ENCODE assay signal across 15 cellular contexts in genomic region chr12:78703820-78704525, GRCh38.
DNase-seq lines count a peak whose midpoint lies in the region; ATAC-seq and TF ChIP-seq lines count a peak whose summit lies in the region.
"Had no signal": no experiment of that assay in that cellular context is flagged by ENCODE, and none has a peak within 500 bp of the region (broad histone marks: within the 10 kb centered on the region; RNA-seq: fewer than 3 reads in every experiment).

No MANE protein-coding gene starts in this region.

- no peak overlapping the region for H2BK15ac ChIP-seq in neuronal stem cell (ENCODE audit: low read length)

- H3K4ac ChIP-seq in neuronal stem cell (ENCODE audit: low read length) = no peak overlapping the region

- no peak overlapping the region for H3K23ac ChIP-seq in neuronal stem cell (ENCODE audit: low read depth, low read length, poor library complexity)

- H3K27me3 ChIP-seq in mammary epithelial cell (ENCODE audit: insufficient read depth, low read length) (no peaks in the 10 kb centered on the region), neuronal stem cell (ENCODE audit: control insufficient read depth in 3 of 3, insufficient read depth in 3 of 3, low read depth in 1 of 3, low read length in 3 of 3) (no peaks in the 10 kb centered on the region)
- H3K27me3 ChIP-seq: upper lobe of left lung had no signal

- no peak overlapping the region for H3K4me3 ChIP-seq in AG10803 (ENCODE audit: low read length)
- no peak overlapping the region for H3K4me3 ChIP-seq in mammary epithelial cell (replicated peaks in 1 of 3; ENCODE audit: insufficient read depth in 1 of 3, low read depth in 2 of 3, low read length in 3 of 3)
- no peak overlapping the region for H3K4me3 ChIP-seq in neuronal stem cell (ENCODE audit: low read length in 2 of 2)
- H3K4me3 ChIP-seq: upper lobe of left lung had no signal

- CTCF ChIA-PET in mammary epithelial cell (lab: Charles Lee; ENCODE audit: low non-redundant PET) (interaction anchor here (0.6 kb wide), 1 partner anchor 139 kb away, joined by 5 read pairs; no protein-coding TSS in a partner anchor), WTC11 (lab: Charles Lee) (no interaction called here)

- H3K4me3 Mint-ChIP-seq in WTC11 = no peak overlapping the region
- H3K4me3 Mint-ChIP-seq: activated CD4-positive, alpha-beta T cell treated with anti-CD3 and anti-CD28 coated beads, Interleukin-2, amount 10 ng/mL, durations not matched to agents 7 days and 5 days; CD4-positive, alpha-beta T cell; dendritic cell treated with granulocyte-macrophage colony-stimulating factor and Interleukin-4, amounts not matched to agents 40 ng/mL and 50 ng/mL, for 4 days; H9 had no signal

- POLR2A ChIA-PET in WTC11 (lab: Charles Lee) = no interaction called here

- H3K4me1 ChIP-seq in mammary epithelial cell (ENCODE audit: insufficient read depth, low read length) = peaks cover 17% of the 10 kb centered on the region
- no peaks in the 10 kb centered on the region for H3K4me1 ChIP-seq in neuronal stem cell (ENCODE audit: control insufficient read depth in 2 of 2, insufficient read depth in 1 of 2, low read depth in 1 of 2, low read length in 2 of 2)
- H3K4me1 ChIP-seq: upper lobe of left lung had no signal

- TSS peak; percentile 74 for BruUV-seq in mammary epithelial cell (replicated peaks; lab: Mats Ljungman, UMichigan)

- intact Hi-C loops in mammary epithelial cell (cut with micrococcal nuclease) = loop anchor here (5.0 kb wide), 1 partner anchor 158 kb away; the partner anchor contains the start of gene SYT1

- 0% methylated on average over 3 of the region's 3 CpGs for WGBS in mammary epithelial cell (ENCODE audit: low coverage, missing lambda C conversion rate)
- no CpG with 5 or more reads among the region's 3 CpGs for WGBS in neuronal stem cell (ENCODE audit: extremely low coverage in 2 of 2, insufficient read length in 2 of 2, insufficient replicate concordance in 1 of 2), 2 donors

- H3K27ac Mint-ChIP-seq in WTC11 = no peak overlapping the region
- H3K27ac Mint-ChIP-seq: activated CD4-positive, alpha-beta T cell treated with anti-CD3 and anti-CD28 coated beads, Interleukin-2, amount 10 ng/mL, durations not matched to agents 7 days and 5 days; CD4-positive, alpha-beta T cell; dendritic cell treated with granulocyte-macrophage colony-stimulating factor and Interleukin-4, amounts not matched to agents 40 ng/mL and 50 ng/mL, for 4 days; H9 had no signal

- H3K27ac ChIP-seq in mammary epithelial cell (ENCODE audit: insufficient read depth, low read depth, low read length) (peak overlapping the region; percentile 80), neuronal stem cell (replicated peaks; ENCODE audit: low read length) (no peak overlapping the region)
- H3K27ac ChIP-seq: upper lobe of left lung had no signal

- no peaks in the 10 kb centered on the region for H3K36me3 Mint-ChIP-seq in WTC11

- H4K8ac ChIP-seq in neuronal stem cell (ENCODE audit: low read depth, low read length) = no peak overlapping the region

- H2AK5ac ChIP-seq in neuronal stem cell (ENCODE audit: low read depth, low read length) = no peak overlapping the region

- no peaks in the 10 kb centered on the region for H3K79me1 ChIP-seq in neuronal stem cell (ENCODE audit: low read depth, low read length)

- no peak overlapping the region for H2BK5ac ChIP-seq in neuronal stem cell (ENCODE audit: low read length)

- H3K18ac ChIP-seq in neuronal stem cell (ENCODE audit: low read length) = no peak overlapping the region

- TF ChIP-seq CTCF in AG10803 (conservative IDR thresholded peaks at IDR 0.05; ENCODE audit: low read length) = no peak
- TF ChIP-seq CTCF in mammary epithelial cell (conservative IDR thresholded peaks at IDR 0.05 in 1 of 2, IDR thresholded peaks at IDR 0.05 in 1 of 2; ENCODE audit: extremely low read depth in 1 of 2, insufficient read depth in 1 of 2, low read depth in 1 of 2, low read length in 2 of 2) = no peak
- TF ChIP-seq CTCF in WTC11 (IDR thresholded peaks at IDR 0.05) = no peak

- no peak overlapping the region for H4K91ac ChIP-seq in neuronal stem cell (ENCODE audit: low read depth, low read length, poor library complexity)

- DNase-seq in AG10803 (ENCODE audit: low read depth) (peak; percentile 82), LoVo (ENCODE audit: low spot score) (peak; percentile 28), mammary epithelial cell (peak; percentile 81), kidney glomerular epithelial cell (lab: John Stamatoyannopoulos, UW) (peak; percentile 96), WTC11 (ENCODE audit: low spot score) (no peak), neuronal stem cell (ENCODE audit: low spot score) (no peak), OCI-M2 (lab: John Stamatoyannopoulos, UW; ENCODE audit: unreplicated experiment) (no peak)
- DNase-seq in activated CD4-positive, alpha-beta T cell treated with anti-CD3 and anti-CD28 coated beads, Interleukin-2, amount 50 U/mL, for 1 hour = no peak
- DNase-seq: activated CD4-positive, alpha-beta T cell treated with anti-CD3 and anti-CD28 coated beads, Interleukin-2, amount 10 ng/mL, durations not matched to agents 7 days and 5 days; activated gamma-delta T cell; CD4-positive, alpha-beta T cell; H9; NCI-H446 had no signal

- H4K20me1 ChIP-seq in mammary epithelial cell (ENCODE audit: insufficient read depth, low read length) = no peaks in the 10 kb centered on the region

- H3K14ac ChIP-seq in neuronal stem cell (ENCODE audit: low read length) = no peak overlapping the region

- no peaks in the 10 kb centered on the region for H3K9me3 Mint-ChIP-seq in WTC11
- H3K9me3 Mint-ChIP-seq: dendritic cell treated with granulocyte-macrophage colony-stimulating factor and Interleukin-4, amounts not matched to agents 40 ng/mL and 50 ng/mL, for 4 days; H9 had no signal

- no peak for ATAC-seq in WTC11

- H3K9me3 ChIP-seq in mammary epithelial cell (replicated peaks; ENCODE audit: insufficient read depth, low read length) (no peaks in the 10 kb centered on the region), neuronal stem cell (replicated peaks in 1 of 2; ENCODE audit: control insufficient read depth in 2 of 2, insufficient read depth in 1 of 2, low read depth in 1 of 2, low read length in 2 of 2) (no peaks in the 10 kb centered on the region)
- H3K9me3 ChIP-seq: upper lobe of left lung had no signal

- peak overlapping the region; percentile 20 for H2AFZ ChIP-seq in mammary epithelial cell (ENCODE audit: low read depth, low read length)
- no peak overlapping the region for H2AFZ ChIP-seq in neuronal stem cell (ENCODE audit: low read length)

- H2BK12ac ChIP-seq in neuronal stem cell (ENCODE audit: low read length) = no peak overlapping the region

- no peak overlapping the region for H3K9ac ChIP-seq in mammary epithelial cell (ENCODE audit: insufficient read depth, low read length)
- no peak overlapping the region for H3K9ac ChIP-seq in neuronal stem cell (ENCODE audit: low read depth, low read length, poor library complexity)

- H3K36me3 ChIP-seq in mammary epithelial cell (ENCODE audit: insufficient read depth, low read length) = no peaks in the 10 kb centered on the region
- H3K36me3 ChIP-seq in neuronal stem cell (replicated peaks in 1 of 2; ENCODE audit: control insufficient read depth in 2 of 2, insufficient read depth in 2 of 2, low read length in 2 of 2) = no peaks in the 10 kb centered on the region
- H3K36me3 ChIP-seq: upper lobe of left lung had no signal

- in situ Hi-C loops in mammary epithelial cell (cut with MboI; ENCODE audit: low sequenced_read_pairs in 2 of 2) = no loop called here

- no peak overlapping the region for H2BK120ac ChIP-seq in neuronal stem cell (ENCODE audit: low read depth, low read length)

- peak overlapping the region; percentile 70 for H3K4me2 ChIP-seq in mammary epithelial cell (ENCODE audit: insufficient read depth, low read depth, low read length)
- H3K4me2 ChIP-seq in neuronal stem cell (ENCODE audit: insufficient read depth, low read length, poor library complexity, severe bottlenecking) = no peak overlapping the region

- no peaks in the 10 kb centered on the region for H3K27me3 Mint-ChIP-seq in WTC11 (ENCODE audit: low read depth)
- H3K27me3 Mint-ChIP-seq: activated CD4-positive, alpha-beta T cell treated with anti-CD3 and anti-CD28 coated beads, Interleukin-2, amount 10 ng/mL, durations not matched to agents 7 days and 5 days; CD4-positive, alpha-beta T cell; dendritic cell treated with granulocyte-macrophage colony-stimulating factor and Interleukin-4, amounts not matched to agents 40 ng/mL and 50 ng/mL, for 4 days had no signal

- dilution Hi-C loops in mammary epithelial cell (cut with HindIII; ENCODE audit: low sequenced_read_pairs) = no loop called here

- H3K79me2 ChIP-seq in mammary epithelial cell (ENCODE audit: insufficient read depth, low read length) = no peaks in the 10 kb centered on the region

- H3K4me1 Mint-ChIP-seq in WTC11 = no peaks in the 10 kb centered on the region
- H3K4me1 Mint-ChIP-seq: activated CD4-positive, alpha-beta T cell treated with anti-CD3 and anti-CD28 coated beads, Interleukin-2, amount 10 ng/mL, durations not matched to agents 7 days and 5 days; H9 had no signal

TF ChIP-seq in WTC11, 78 proteins besides CTCF, POLR2A, EP300 and RAD21 (continues in another document):
- TF ChIP-seq GTF2I (CRISPR knock-in tag; conservative IDR thresholded peaks at IDR 0.05) (no peak), HMGA2 (CRISPR knock-in tag; IDR thresholded peaks at IDR 0.05) (no peak), SOX15 (CRISPR knock-in tag; IDR thresholded peaks at IDR 0.05) (no peak)
- TF ChIP-seq, protein P1, sequence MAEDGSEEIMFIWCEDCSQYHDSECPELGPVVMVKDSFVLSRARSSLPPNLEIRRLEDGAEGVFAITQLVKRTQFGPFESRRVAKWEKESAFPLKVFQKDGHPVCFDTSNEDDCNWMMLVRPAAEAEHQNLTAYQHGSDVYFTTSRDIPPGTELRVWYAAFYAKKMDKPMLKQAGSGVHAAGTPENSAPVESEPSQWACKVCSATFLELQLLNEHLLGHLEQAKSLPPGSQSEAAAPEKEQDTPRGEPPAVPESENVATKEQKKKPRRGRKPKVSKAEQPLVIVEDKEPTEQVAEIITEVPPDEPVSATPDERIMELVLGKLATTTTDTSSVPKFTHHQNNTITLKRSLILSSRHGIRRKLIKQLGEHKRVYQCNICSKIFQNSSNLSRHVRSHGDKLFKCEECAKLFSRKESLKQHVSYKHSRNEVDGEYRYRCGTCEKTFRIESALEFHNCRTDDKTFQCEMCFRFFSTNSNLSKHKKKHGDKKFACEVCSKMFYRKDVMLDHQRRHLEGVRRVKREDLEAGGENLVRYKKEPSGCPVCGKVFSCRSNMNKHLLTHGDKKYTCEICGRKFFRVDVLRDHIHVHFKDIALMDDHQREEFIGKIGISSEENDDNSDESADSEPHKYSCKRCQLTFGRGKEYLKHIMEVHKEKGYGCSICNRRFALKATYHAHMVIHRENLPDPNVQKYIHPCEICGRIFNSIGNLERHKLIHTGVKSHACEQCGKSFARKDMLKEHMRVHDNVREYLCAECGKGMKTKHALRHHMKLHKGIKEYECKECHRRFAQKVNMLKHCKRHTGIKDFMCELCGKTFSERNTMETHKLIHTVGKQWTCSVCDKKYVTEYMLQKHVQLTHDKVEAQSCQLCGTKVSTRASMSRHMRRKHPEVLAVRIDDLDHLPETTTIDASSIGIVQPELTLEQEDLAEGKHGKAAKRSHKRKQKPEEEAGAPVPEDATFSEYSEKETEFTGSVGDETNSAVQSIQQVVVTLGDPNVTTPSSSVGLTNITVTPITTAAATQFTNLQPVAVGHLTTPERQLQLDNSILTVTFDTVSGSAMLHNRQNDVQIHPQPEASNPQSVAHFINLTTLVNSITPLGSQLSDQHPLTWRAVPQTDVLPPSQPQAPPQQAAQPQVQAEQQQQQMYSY (CRISPR knock-in tag; IDR thresholded peaks at IDR 0.05) = no peak

Comparison
In these comparisons a context has a peak if more than half of its experiments do, and no peak if none do; other contexts are left out.
1. DNase-seq: peak in AG10803 (single experiment), LoVo (single experiment), mammary epithelial cell (single experiment) and kidney glomerular epithelial cell (single experiment); none in WTC11 (single experiment), neuronal stem cell (single experiment), OCI-M2 (single experiment) and activated CD4-positive, alpha-beta T cell treated with anti-CD3 and anti-CD28 coated beads, Interleukin-2, amount 50 U/mL, for 1 hour (single experiment).